1 cellular context compared by ENCODE assay signal in the genomic region with DNA sequence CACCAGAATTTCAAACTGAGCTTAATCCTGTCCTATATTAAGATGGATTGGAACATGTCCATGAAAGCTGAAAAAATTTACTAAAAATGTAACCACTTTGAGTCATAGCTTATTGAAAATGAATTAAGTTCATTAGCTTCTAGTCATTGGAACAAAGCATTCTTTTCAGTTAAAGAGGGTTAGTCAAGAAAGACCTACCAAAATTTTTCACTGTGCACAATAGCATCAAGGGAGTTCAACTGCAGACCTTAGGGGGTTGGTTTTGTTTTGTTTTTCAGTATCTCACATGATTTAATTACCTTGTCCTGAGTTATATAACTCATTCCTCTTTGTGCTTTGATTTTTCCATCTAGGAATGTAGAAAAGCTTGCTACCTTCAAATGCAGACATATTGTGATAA.
TF ChIP-seq lines count a peak whose summit lies in the region.

No MANE protein-coding gene starts in this region.

TF ChIP-seq in GM23338, 12 proteins besides CTCF, POLR2A, EP300 and RAD21 (continued from another document):
- TF ChIP-seq ZNF462 (CRISPR knock-in tag; IDR thresholded peaks at IDR 0.05) = no peak
- no peak for TF ChIP-seq ZNF331 (CRISPR knock-in tag; IDR thresholded peaks at IDR 0.05; ENCODE audit: low read depth)
- TF ChIP-seq, protein P1, sequence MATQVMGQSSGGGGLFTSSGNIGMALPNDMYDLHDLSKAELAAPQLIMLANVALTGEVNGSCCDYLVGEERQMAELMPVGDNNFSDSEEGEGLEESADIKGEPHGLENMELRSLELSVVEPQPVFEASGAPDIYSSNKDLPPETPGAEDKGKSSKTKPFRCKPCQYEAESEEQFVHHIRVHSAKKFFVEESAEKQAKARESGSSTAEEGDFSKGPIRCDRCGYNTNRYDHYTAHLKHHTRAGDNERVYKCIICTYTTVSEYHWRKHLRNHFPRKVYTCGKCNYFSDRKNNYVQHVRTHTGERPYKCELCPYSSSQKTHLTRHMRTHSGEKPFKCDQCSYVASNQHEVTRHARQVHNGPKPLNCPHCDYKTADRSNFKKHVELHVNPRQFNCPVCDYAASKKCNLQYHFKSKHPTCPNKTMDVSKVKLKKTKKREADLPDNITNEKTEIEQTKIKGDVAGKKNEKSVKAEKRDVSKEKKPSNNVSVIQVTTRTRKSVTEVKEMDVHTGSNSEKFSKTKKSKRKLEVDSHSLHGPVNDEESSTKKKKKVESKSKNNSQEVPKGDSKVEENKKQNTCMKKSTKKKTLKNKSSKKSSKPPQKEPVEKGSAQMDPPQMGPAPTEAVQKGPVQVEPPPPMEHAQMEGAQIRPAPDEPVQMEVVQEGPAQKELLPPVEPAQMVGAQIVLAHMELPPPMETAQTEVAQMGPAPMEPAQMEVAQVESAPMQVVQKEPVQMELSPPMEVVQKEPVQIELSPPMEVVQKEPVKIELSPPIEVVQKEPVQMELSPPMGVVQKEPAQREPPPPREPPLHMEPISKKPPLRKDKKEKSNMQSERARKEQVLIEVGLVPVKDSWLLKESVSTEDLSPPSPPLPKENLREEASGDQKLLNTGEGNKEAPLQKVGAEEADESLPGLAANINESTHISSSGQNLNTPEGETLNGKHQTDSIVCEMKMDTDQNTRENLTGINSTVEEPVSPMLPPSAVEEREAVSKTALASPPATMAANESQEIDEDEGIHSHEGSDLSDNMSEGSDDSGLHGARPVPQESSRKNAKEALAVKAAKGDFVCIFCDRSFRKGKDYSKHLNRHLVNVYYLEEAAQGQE (IDR thresholded peaks at IDR 0.05; ENCODE audit: unreplicated experiment) = no peak
- TF ChIP-seq NANOG (IDR thresholded peaks at IDR 0.05; ENCODE audit: borderline replicate concordance) = no peak
- no peak for TF ChIP-seq EZH2 (IDR thresholded peaks at IDR 0.05; ENCODE audit: low read depth, unreplicated experiment)
